Comparison of ENCODE assay signal across 1 cellular context in the genomic region with DNA sequence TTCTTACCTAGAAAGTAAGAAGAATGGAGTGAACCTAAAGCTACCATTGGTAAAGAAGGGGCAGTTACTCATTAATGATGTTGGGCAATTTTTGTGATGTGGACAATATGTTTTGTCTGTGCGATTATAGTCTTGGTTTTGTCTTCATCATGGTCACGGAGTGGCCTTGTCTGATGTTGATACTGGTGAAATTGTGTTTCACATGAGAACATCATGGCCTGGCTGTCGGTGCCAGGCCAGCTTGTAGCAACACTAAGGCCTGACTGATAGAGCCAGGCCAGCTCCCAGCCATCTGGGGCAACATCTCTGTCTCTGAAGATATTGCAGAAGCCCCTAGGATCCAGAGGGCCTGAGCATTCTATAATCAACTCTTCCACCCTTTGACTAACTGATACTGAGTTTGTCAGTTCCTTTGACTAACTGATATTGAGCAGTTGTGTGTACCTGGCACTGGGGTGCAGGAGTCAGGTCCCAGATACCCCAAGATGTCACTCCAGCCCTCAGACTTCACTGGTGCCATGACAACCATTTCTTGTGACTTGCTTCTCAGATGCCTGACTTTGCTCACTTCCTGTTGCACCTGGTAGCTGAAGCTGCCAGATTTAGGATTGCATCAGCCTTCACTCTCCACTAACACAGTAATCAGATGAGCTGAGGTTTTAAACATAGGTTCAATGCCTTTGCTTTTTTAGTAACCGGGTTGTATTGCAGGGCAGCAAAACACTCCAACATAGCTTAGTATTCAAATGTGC.
A peak's percentile ranks its signal among the peaks of the same experiment; 100 is the strongest.
TF ChIP-seq lines count a peak whose summit lies in the region.

No MANE protein-coding gene starts in this region.

TF ChIP-seq in K562, 482 proteins besides CTCF, POLR2A, EP300 and RAD21 (continued from another document and continues in another):
- TF ChIP-seq, protein P1, sequence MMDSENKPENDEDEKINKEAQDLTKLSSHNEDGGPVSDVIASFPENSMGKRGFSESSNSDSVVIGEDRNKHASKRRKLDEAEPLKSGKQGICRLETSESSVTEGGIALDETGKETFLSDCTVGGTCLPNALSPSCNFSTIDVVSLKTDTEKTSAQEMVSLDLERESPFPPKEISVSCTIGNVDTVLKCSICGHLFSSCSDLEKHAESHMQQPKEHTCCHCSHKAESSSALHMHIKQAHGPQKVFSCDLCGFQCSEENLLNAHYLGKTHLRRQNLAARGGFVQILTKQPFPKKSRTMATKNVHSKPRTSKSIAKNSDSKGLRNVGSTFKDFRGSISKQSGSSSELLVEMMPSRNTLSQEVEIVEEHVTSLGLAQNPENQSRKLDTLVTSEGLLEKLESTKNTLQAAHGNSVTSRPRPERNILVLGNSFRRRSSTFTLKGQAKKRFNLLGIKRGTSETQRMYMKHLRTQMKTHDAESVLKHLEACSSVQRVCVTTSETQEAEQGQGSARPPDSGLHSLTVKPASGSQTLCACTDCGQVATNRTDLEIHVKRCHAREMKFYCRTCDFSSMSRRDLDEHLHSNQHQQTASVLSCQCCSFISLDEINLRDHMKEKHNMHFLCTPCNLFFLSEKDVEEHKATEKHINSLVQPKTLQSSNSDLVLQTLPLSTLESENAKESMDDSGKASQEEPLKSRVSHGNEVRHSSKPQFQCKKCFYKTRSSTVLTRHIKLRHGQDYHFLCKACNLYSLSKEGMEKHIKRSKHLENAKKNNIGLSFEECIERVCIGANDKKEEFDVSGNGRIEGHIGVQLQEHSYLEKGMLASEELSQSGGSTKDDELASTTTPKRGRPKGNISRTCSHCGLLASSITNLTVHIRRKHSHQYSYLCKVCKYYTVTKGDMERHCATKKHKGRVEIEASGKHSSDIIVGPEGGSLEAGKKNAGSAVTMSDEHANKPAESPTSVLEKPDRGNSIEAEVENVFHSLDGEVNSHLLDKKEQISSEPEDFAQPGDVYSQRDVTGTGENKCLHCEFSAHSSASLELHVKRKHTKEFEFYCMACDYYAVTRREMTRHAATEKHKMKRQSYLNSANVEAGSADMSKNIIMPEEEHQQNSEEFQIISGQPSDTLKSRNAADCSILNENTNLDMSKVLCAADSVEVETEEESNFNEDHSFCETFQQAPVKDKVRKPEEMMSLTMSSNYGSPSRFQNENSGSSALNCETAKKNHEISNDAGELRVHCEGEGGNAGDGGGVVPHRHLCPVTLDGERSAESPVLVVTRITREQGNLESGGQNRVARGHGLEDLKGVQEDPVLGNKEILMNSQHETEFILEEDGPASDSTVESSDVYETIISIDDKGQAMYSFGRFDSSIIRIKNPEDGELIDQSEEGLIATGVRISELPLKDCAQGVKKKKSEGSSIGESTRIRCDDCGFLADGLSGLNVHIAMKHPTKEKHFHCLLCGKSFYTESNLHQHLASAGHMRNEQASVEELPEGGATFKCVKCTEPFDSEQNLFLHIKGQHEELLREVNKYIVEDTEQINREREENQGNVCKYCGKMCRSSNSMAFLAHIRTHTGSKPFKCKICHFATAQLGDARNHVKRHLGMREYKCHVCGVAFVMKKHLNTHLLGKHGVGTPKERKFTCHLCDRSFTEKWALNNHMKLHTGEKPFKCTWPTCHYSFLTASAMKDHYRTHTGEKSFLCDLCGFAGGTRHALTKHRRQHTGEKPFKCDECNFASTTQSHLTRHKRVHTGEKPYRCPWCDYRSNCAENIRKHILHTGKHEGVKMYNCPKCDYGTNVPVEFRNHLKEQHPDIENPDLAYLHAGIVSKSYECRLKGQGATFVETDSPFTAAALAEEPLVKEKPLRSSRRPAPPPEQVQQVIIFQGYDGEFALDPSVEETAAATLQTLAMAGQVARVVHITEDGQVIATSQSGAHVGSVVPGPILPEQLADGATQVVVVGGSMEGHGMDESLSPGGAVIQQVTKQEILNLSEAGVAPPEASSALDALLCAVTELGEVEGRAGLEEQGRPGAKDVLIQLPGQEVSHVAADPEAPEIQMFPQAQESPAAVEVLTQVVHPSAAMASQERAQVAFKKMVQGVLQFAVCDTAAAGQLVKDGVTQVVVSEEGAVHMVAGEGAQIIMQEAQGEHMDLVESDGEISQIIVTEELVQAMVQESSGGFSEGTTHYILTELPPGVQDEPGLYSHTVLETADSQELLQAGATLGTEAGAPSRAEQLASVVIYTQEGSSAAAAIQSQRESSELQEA (IDR thresholded peaks at IDR 0.05; ENCODE audit: low read depth): no peak
- TF ChIP-seq CREB1 (IDR thresholded peaks at IDR 0.05): no peak
- no peak for TF ChIP-seq CREB1 (CRISPR knock-in tag; IDR thresholded peaks at IDR 0.05)
- TF ChIP-seq, protein P2, sequence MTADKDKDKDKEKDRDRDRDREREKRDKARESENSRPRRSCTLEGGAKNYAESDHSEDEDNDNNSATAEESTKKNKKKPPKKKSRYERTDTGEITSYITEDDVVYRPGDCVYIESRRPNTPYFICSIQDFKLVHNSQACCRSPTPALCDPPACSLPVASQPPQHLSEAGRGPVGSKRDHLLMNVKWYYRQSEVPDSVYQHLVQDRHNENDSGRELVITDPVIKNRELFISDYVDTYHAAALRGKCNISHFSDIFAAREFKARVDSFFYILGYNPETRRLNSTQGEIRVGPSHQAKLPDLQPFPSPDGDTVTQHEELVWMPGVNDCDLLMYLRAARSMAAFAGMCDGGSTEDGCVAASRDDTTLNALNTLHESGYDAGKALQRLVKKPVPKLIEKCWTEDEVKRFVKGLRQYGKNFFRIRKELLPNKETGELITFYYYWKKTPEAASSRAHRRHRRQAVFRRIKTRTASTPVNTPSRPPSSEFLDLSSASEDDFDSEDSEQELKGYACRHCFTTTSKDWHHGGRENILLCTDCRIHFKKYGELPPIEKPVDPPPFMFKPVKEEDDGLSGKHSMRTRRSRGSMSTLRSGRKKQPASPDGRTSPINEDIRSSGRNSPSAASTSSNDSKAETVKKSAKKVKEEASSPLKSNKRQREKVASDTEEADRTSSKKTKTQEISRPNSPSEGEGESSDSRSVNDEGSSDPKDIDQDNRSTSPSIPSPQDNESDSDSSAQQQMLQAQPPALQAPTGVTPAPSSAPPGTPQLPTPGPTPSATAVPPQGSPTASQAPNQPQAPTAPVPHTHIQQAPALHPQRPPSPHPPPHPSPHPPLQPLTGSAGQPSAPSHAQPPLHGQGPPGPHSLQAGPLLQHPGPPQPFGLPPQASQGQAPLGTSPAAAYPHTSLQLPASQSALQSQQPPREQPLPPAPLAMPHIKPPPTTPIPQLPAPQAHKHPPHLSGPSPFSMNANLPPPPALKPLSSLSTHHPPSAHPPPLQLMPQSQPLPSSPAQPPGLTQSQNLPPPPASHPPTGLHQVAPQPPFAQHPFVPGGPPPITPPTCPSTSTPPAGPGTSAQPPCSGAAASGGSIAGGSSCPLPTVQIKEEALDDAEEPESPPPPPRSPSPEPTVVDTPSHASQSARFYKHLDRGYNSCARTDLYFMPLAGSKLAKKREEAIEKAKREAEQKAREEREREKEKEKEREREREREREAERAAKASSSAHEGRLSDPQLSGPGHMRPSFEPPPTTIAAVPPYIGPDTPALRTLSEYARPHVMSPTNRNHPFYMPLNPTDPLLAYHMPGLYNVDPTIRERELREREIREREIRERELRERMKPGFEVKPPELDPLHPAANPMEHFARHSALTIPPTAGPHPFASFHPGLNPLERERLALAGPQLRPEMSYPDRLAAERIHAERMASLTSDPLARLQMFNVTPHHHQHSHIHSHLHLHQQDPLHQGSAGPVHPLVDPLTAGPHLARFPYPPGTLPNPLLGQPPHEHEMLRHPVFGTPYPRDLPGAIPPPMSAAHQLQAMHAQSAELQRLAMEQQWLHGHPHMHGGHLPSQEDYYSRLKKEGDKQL (CRISPR knock-in tag; IDR thresholded peaks at IDR 0.05; ENCODE audit: borderline replicate concordance): no peak
- no peak for TF ChIP-seq HMGN3 (IDR thresholded peaks at IDR 0.05; ENCODE audit: borderline replicate concordance, extremely low read depth, insufficient read length, low read depth, low read length)
- TF ChIP-seq RFX5 (IDR thresholded peaks at IDR 0.05; ENCODE audit: low read depth, low read length): no peak
- TF ChIP-seq ZSCAN32 (CRISPR knock-in tag; IDR thresholded peaks at IDR 0.05): 0 out of 2 replicates have a peak, but pooled peaks have one; percentile 71
- TF ChIP-seq STAG1 (CRISPR knock-in tag; IDR thresholded peaks at IDR 0.05; ENCODE audit: borderline replicate concordance): no peak
- TF ChIP-seq, protein P3, sequence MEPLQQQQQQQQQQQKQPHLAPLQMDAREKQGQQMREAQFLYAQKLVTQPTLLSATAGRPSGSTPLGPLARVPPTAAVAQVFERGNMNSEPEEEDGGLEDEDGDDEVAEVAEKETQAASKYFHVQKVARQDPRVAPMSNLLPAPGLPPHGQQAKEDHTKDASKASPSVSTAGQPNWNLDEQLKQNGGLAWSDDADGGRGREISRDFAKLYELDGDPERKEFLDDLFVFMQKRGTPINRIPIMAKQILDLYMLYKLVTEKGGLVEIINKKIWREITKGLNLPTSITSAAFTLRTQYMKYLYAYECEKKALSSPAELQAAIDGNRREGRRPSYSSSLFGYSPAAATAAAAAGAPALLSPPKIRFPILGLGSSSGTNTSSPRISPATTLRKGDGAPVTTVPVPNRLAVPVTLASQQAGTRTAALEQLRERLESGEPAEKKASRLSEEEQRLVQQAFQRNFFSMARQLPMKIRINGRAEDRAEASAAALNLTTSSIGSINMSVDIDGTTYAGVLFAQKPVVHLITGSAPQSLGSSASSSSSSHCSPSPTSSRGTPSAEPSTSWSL (CRISPR knock-in tag; IDR thresholded peaks at IDR 0.05; ENCODE audit: borderline replicate concordance): no peak
- TF ChIP-seq HDAC2 (IDR thresholded peaks at IDR 0.05): peak; percentile 55; the same call in 1 of the 2 replicates
- TF ChIP-seq, protein P4, sequence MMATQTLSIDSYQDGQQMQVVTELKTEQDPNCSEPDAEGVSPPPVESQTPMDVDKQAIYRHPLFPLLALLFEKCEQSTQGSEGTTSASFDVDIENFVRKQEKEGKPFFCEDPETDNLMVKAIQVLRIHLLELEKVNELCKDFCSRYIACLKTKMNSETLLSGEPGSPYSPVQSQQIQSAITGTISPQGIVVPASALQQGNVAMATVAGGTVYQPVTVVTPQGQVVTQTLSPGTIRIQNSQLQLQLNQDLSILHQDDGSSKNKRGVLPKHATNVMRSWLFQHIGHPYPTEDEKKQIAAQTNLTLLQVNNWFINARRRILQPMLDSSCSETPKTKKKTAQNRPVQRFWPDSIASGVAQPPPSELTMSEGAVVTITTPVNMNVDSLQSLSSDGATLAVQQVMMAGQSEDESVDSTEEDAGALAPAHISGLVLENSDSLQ (IDR thresholded peaks at IDR 0.05): peak; percentile 29; the same call in 1 of the 2 replicates
- TF ChIP-seq ZNF3 (CRISPR knock-in tag; IDR thresholded peaks at IDR 0.05): no peak
- TF ChIP-seq ZNF316 (IDR thresholded peaks at IDR 0.05): no peak
- TF ChIP-seq JUND (IDR thresholded peaks at IDR 0.05; ENCODE audit: borderline replicate concordance, low read depth, low read length): 0 out of 2 replicates have a peak, but pooled peaks have one; percentile 3
- TF ChIP-seq JUND (tag; IDR thresholded peaks at IDR 0.05; ENCODE audit: borderline replicate concordance, low read depth, low read length): no peak
- TF ChIP-seq TRIM24 (IDR thresholded peaks at IDR 0.05): peak in 1 of 2 experiments; percentile 21; a peak in 2 of 4 replicates
- TF ChIP-seq MYC (IDR thresholded peaks at IDR 0.05; ENCODE audit: low read depth, low read length): 0 out of 2 replicates have a peak, but pooled peaks have one; percentile 20
- no peak for TF ChIP-seq MYC (CRISPR knock-in tag; IDR thresholded peaks at IDR 0.05; ENCODE audit: borderline replicate concordance, low read depth)
- peak; percentile 72; the same call in 1 of the 2 replicates for TF ChIP-seq CTBP1 (IDR thresholded peaks at IDR 0.05; ENCODE audit: borderline replicate concordance)
- TF ChIP-seq ETV1 (tag; conservative IDR thresholded peaks at IDR 0.05; ENCODE audit: low read depth): peak; percentile 47; the same call in 1 of the 2 replicates
- TF ChIP-seq, protein P5, sequence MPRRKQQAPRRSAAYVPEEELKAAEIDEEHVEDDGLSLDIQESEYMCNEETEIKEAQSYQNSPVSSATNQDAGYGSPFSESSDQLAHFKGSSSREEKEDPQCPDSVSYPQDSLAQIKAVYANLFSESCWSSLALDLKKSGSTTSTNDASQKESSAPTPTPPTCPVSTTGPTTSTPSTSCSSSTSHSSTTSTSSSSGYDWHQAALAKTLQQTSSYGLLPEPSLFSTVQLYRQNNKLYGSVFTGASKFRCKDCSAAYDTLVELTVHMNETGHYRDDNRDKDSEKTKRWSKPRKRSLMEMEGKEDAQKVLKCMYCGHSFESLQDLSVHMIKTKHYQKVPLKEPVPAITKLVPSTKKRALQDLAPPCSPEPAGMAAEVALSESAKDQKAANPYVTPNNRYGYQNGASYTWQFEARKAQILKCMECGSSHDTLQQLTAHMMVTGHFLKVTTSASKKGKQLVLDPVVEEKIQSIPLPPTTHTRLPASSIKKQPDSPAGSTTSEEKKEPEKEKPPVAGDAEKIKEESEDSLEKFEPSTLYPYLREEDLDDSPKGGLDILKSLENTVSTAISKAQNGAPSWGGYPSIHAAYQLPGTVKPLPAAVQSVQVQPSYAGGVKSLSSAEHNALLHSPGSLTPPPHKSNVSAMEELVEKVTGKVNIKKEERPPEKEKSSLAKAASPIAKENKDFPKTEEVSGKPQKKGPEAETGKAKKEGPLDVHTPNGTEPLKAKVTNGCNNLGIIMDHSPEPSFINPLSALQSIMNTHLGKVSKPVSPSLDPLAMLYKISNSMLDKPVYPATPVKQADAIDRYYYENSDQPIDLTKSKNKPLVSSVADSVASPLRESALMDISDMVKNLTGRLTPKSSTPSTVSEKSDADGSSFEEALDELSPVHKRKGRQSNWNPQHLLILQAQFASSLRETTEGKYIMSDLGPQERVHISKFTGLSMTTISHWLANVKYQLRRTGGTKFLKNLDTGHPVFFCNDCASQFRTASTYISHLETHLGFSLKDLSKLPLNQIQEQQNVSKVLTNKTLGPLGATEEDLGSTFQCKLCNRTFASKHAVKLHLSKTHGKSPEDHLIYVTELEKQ (CRISPR knock-in tag; IDR thresholded peaks at IDR 0.05): no peak
- peak in 1 of 2 experiments; percentile 87; a peak in 2 of 4 replicates for TF ChIP-seq RCOR1 (IDR thresholded peaks at IDR 0.05; ENCODE audit: borderline replicate concordance in 1 of 2, low read depth in 2 of 2, low read length in 2 of 2)
- TF ChIP-seq, protein P6, sequence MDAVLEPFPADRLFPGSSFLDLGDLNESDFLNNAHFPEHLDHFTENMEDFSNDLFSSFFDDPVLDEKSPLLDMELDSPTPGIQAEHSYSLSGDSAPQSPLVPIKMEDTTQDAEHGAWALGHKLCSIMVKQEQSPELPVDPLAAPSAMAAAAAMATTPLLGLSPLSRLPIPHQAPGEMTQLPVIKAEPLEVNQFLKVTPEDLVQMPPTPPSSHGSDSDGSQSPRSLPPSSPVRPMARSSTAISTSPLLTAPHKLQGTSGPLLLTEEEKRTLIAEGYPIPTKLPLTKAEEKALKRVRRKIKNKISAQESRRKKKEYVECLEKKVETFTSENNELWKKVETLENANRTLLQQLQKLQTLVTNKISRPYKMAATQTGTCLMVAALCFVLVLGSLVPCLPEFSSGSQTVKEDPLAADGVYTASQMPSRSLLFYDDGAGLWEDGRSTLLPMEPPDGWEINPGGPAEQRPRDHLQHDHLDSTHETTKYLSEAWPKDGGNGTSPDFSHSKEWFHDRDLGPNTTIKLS (IDR thresholded peaks at IDR 0.05; ENCODE audit: borderline replicate concordance, low read depth): no peak
- no peak for TF ChIP-seq KAT2B (IDR thresholded peaks at IDR 0.05; ENCODE audit: low read depth, low read length)
